ENCODE assay signal across 17 cellular contexts in genomic region chr16:73730496-73731090, GRCh38.
DNase-seq lines count a peak whose midpoint lies in the region; ATAC-seq, FAIRE-seq and TF ChIP-seq lines count a peak whose summit lies in the region.
"Had no signal": no experiment of that assay in that cellular context is flagged by ENCODE, and none has a peak within 500 bp of the region (broad histone marks: within the 10 kb centered on the region; RNA-seq: fewer than 3 reads in every experiment).

No MANE protein-coding gene starts in this region.

- peak; percentile 56 for DNase-seq in RPMI7951 (ENCODE audit: low read depth)
- no peak for DNase-seq in H1 (ENCODE audit: low read depth in 1 of 2, low spot score in 2 of 2)
- no peak for DNase-seq in dorsolateral prefrontal cortex
- DNase-seq in KBM-7: no peak
- DNase-seq in foreskin fibroblast: no peak
- DNase-seq: BE2C; CD8-positive, alpha-beta T cell; COR-L47; DND-41; GDM1; H9 had no signal

- no peak for ATAC-seq in HG03354 (IDR thresholded peaks at IDR 0.05; ENCODE audit: poor library complexity, severe bottlenecking, unreplicated experiment)
- ATAC-seq: CD8-positive, alpha-beta T cell; GM23338 had no signal

- no peak for FAIRE-seq in H1 (lab: Jason Lieb, UNC)
- FAIRE-seq: A204.1, GM12892 had no signal

- TF ChIP-seq EP300 in H1 (IDR thresholded peaks at IDR 0.05; ENCODE audit: borderline replicate concordance in 1 of 2, low read depth in 2 of 2, low read length in 2 of 2): no peak

- TF ChIP-seq RAD21 in H1 (IDR thresholded peaks at IDR 0.05 in 1 of 2, conservative IDR thresholded peaks at IDR 0.05 in 1 of 2; ENCODE audit: low read depth in 2 of 2, low read length in 2 of 2): peak in 1 of 2 experiments; percentile 22; a peak in 1 of 4 replicates

- intact Hi-C loops in dorsolateral prefrontal cortex (cut with DNase I): no loop called here

- 0 out of 2 replicates have a peak overlapping the region, but pooled peaks have one; percentile 32 for H2AFZ ChIP-seq in H1 (ENCODE audit: low read length)
- H2AFZ ChIP-seq: GM23338 had no signal

- H4K8ac ChIP-seq in H1 (ENCODE audit: extremely low read depth, insufficient read depth, low read length): no peak overlapping the region

- 96% methylated on average over 15 of the region's 15 CpGs; no CpG with 5 or more reads in 1 of the 2 experiments for WGBS in H1 (ENCODE audit: extremely low coverage in 1 of 2, insufficient coverage in 1 of 2, insufficient read length in 1 of 2, insufficient replicate concordance in 2 of 2, low coverage in 1 of 2, low lambda C conversion rate in 2 of 2, missing lambda C conversion rate in 1 of 2), 2 experiments

- H3K9ac ChIP-seq in H1 (replicated peaks in 1 of 4; ENCODE audit: extremely low read depth in 1 of 4, low read depth in 3 of 4, low read length in 3 of 4): no peak overlapping the region

- no peaks in the 10 kb centered on the region for H3K27me3 ChIP-seq in H1 (replicated peaks in 1 of 4; ENCODE audit: control insufficient read depth in 3 of 4, extremely low read depth in 1 of 4, insufficient read depth in 3 of 4, low read length in 3 of 4)
- peaks cover 0 to 9% (median 0%) of the 10 kb centered on the region in 45 donors for H3K27me3 ChIP-seq in dorsolateral prefrontal cortex

- H3K27ac ChIP-seq in 22Rv1 (no peak overlapping the region), H1 (ENCODE audit: low read depth, low read length) (no peak overlapping the region), dorsolateral prefrontal cortex (no peak overlapping the region)

- H3K4me2 ChIP-seq in H1 (ENCODE audit: insufficient read depth in 1 of 2, low read depth in 2 of 2, low read length in 2 of 2): no peak overlapping the region
- H3K4me2 ChIP-seq: GM23338 had no signal

- no peak for TF ChIP-seq POLR2A in H1 (IDR thresholded peaks at IDR 0.05; ENCODE audit: control extremely low read depth in 1 of 2, low read depth in 2 of 2, low read length in 2 of 2)

- in situ Hi-C loops in KBM-7 (cut with MboI; ENCODE audit: low pct_unique_long_range_greater_than_20kb, low sequenced_read_pairs): no loop called here

- no peaks in the 10 kb centered on the region for H3K79me1 ChIP-seq in H1 (ENCODE audit: low read depth, low read length)

- no peak overlapping the region for H3K18ac ChIP-seq in H1 (ENCODE audit: extremely low read depth, low read length)

- H2BK15ac ChIP-seq in H1 (ENCODE audit: low read length): no peak overlapping the region

- H3K9me3 ChIP-seq in H1 (ENCODE audit: insufficient read depth in 2 of 2, low read depth in 1 of 2, low read length in 1 of 2): peaks cover 0 to 8% of the 10 kb centered on the region in 2 experiments; a peak in 3 of 4 replicates
- H3K9me3 ChIP-seq: BE2C had no signal

- no peaks in the 10 kb centered on the region for H3K4me1 ChIP-seq in H1 (replicated peaks in 1 of 4; ENCODE audit: control insufficient read depth in 3 of 4, insufficient read depth in 4 of 4, low read length in 3 of 4)
- H3K4me1 ChIP-seq: BE2C had no signal

- no peak overlapping the region for H2AK5ac ChIP-seq in H1 (ENCODE audit: low read depth, low read length)

- no peak overlapping the region for H2BK20ac ChIP-seq in H1 (ENCODE audit: low read length)

- POLR2A ChIA-PET in H1 (lab: Charles Lee; ENCODE audit: partially characterized antibody): no interaction called here

- H2BK5ac ChIP-seq in H1 (ENCODE audit: low read depth, low read length): no peak overlapping the region

- no peak overlapping the region for H4K91ac ChIP-seq in H1 (replicated peaks; ENCODE audit: insufficient read length, low read length)

- no peaks in the 10 kb centered on the region for H4K20me1 ChIP-seq in H1 (replicated peaks in 1 of 2; ENCODE audit: control insufficient read depth in 1 of 2, insufficient read depth in 2 of 2, low read length in 2 of 2)

- CTCF ChIA-PET in H1 (lab: Charles Lee; ENCODE audit: partially characterized antibody): no interaction called here

- H2BK120ac ChIP-seq in H1 (replicated peaks; ENCODE audit: low read depth, low read length): no peak overlapping the region

- H3K79me2 ChIP-seq in H1 (ENCODE audit: control insufficient read depth in 1 of 2, insufficient read depth in 2 of 2, low read length in 2 of 2): no peaks in the 10 kb centered on the region

- peaks cover 0 to 2% (median 0%) of the 10 kb centered on the region in 4 experiments; a peak in 1 of 8 replicates for H3K36me3 ChIP-seq in H1 (ENCODE audit: control insufficient read depth in 2 of 4, insufficient read depth in 4 of 4, low read length in 3 of 4)
- H3K36me3 ChIP-seq: BE2C had no signal

- H3K4me3 ChIP-seq in H1 (ENCODE audit: extremely low read depth in 1 of 4, insufficient read depth in 2 of 4, low read depth in 3 of 4, low read length in 4 of 4) (no peak overlapping the region), dorsolateral prefrontal cortex (no peak overlapping the region), foreskin fibroblast (ENCODE audit: low read depth in 1 of 2, low read length in 2 of 2) (no peak overlapping the region)
- H3K4me3 ChIP-seq: GM23338 had no signal

- no peaks in the 10 kb centered on the region for H3K23me2 ChIP-seq in H1 (ENCODE audit: low read depth, low read length)

- no peak overlapping the region for H3K4ac ChIP-seq in H1 (replicated peaks; ENCODE audit: insufficient read length, low read depth, low read length)

- no peak overlapping the region for H3K56ac ChIP-seq in H1 (replicated peaks; ENCODE audit: insufficient read length, low read depth, low read length)

- H4K5ac ChIP-seq in H1 (ENCODE audit: insufficient read length, low read depth, low read length): no peak overlapping the region

- TF ChIP-seq CTCF in 22Rv1 (IDR thresholded peaks at IDR 0.05): peak; percentile 74
- peak; percentile 46 for TF ChIP-seq CTCF in LNCAP (IDR thresholded peaks at IDR 0.05)
- TF ChIP-seq CTCF in H1 (IDR thresholded peaks at IDR 0.05; ENCODE audit: control extremely low read depth in 1 of 3, insufficient read depth in 1 of 3, low read depth in 1 of 3, low read length in 3 of 3): no peak
- TF ChIP-seq CTCF in dorsolateral prefrontal cortex (IDR thresholded peaks at IDR 0.05 in 54 of 56, conservative IDR thresholded peaks at IDR 0.05 in 2 of 56; ENCODE audit: low read depth in 1 of 56, partially characterized antibody in 56 of 56): no peak
- no peak for TF ChIP-seq CTCF in foreskin fibroblast (IDR thresholded peaks at IDR 0.05; ENCODE audit: low read depth, low read length)

- H3K14ac ChIP-seq in H1 (ENCODE audit: insufficient read length): no peak overlapping the region

- no peak overlapping the region for H3K23ac ChIP-seq in H1 (ENCODE audit: insufficient read length)

- H2BK12ac ChIP-seq in H1 (ENCODE audit: low read depth, low read length): no peak overlapping the region

TF ChIP-seq in H1, 55 proteins besides CTCF, POLR2A, EP300 and RAD21:
- TF ChIP-seq SP2 (IDR thresholded peaks at IDR 0.05; ENCODE audit: low read length): no peak
- no peak for TF ChIP-seq ATF3 (IDR thresholded peaks at IDR 0.05; ENCODE audit: insufficient read depth, low read depth, low read length)
- TF ChIP-seq KDM5A (IDR thresholded peaks at IDR 0.05; ENCODE audit: low read length): no peak
- TF ChIP-seq RFX5 (IDR thresholded peaks at IDR 0.05; ENCODE audit: borderline replicate concordance, low read depth, low read length): no peak
- no peak for TF ChIP-seq YY1 (IDR thresholded peaks at IDR 0.05; ENCODE audit: low read depth, low read length)
- no peak for TF ChIP-seq SIN3A (conservative IDR thresholded peaks at IDR 0.05 in 1 of 2, IDR thresholded peaks at IDR 0.05 in 1 of 2; ENCODE audit: low read depth in 1 of 2, low read length in 2 of 2)
- no peak for TF ChIP-seq TEAD4 (IDR thresholded peaks at IDR 0.05; ENCODE audit: low read depth, low read length)
- TF ChIP-seq BRCA1 (IDR thresholded peaks at IDR 0.05; ENCODE audit: low read depth, low read length): no peak
- TF ChIP-seq CHD2 (IDR thresholded peaks at IDR 0.05; ENCODE audit: low read length): no peak
- no peak for TF ChIP-seq USF2 (IDR thresholded peaks at IDR 0.05; ENCODE audit: low read length)
- no peak for TF ChIP-seq HDAC2 (IDR thresholded peaks at IDR 0.05; ENCODE audit: borderline replicate concordance in 1 of 2, low read depth in 2 of 2, low read length in 2 of 2)
- TF ChIP-seq EGR1 (IDR thresholded peaks at IDR 0.05; ENCODE audit: borderline replicate concordance, low read depth, low read length): no peak
- no peak for TF ChIP-seq GABPA (IDR thresholded peaks at IDR 0.05; ENCODE audit: borderline replicate concordance, insufficient read depth, low read length)
- no peak for TF ChIP-seq FOSL1 (IDR thresholded peaks at IDR 0.05; ENCODE audit: insufficient read depth, low read depth, low read length)
- TF ChIP-seq JUND (IDR thresholded peaks at IDR 0.05; ENCODE audit: low read length): no peak

Comparison
In these comparisons a context has a peak if more than half of its experiments do, and no peak if none do; other contexts are left out.
1. CTCF ChIP-seq: peak in 22Rv1 (single experiment) and LNCAP (single experiment); none in H1 (0 of 3), dorsolateral prefrontal cortex (0 of 56) and foreskin fibroblast (single experiment).